Comparison of ENCODE assay signal across 2 cellular contexts in the genomic region with DNA sequence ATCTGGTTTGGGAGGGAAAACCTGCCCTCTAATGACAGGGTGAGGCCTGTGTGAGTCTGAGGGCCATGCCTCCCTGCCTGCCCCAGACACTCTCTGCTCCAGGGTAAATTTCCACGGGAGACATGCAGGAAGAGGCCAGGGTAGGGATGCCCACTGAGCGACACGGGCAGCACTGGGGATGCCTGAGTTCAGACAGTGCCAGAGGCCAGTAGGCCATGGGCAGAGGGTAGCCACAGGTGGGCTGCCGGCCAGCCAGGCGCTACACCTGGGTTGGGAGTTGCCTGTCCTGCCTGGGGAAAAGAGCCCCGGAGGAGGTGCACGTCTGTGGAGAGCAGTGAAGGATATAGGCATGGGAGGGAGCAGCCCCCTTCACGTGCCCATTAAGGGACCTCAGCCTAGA.
TF ChIP-seq lines count a peak whose summit lies in the region.

No MANE protein-coding gene starts in this region.

TF ChIP-seq in HepG2, 621 proteins besides CTCF, POLR2A, EP300 and RAD21:
- TF ChIP-seq, protein P1, sequence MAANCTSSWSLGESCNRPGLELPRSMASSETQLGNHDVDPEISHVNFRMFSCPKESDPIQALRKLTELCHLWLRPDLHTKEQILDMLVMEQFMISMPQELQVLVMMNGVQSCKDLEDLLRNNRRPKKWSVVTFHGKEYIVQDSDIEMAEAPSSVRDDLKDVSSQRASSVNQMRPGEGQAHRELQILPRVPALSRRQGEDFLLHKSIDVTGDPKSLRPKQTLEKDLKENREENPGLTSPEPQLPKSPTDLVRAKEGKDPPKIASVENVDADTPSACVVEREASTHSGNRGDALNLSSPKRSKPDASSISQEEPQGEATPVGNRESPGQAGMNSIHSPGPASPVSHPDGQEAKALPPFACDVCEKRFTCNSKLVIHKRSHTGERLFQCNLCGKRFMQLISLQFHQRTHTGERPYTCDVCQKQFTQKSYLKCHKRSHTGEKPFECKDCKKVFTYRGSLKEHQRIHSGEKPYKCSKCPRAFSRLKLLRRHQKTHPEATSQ (CRISPR knock-in tag; IDR thresholded peaks at IDR 0.05; ENCODE audit: borderline replicate concordance): no peak
- TF ChIP-seq REXO4 (CRISPR knock-in tag; IDR thresholded peaks at IDR 0.05; ENCODE audit: borderline replicate concordance): no peak
- TF ChIP-seq ASH2L (IDR thresholded peaks at IDR 0.05; ENCODE audit: insufficient read length, low read depth, low read length): no peak
- no peak for TF ChIP-seq MXD3 (CRISPR knock-in tag; IDR thresholded peaks at IDR 0.05)
- TF ChIP-seq ZNF558 (CRISPR knock-in tag; IDR thresholded peaks at IDR 0.05; ENCODE audit: borderline replicate concordance): no peak
- TF ChIP-seq, protein P2, sequence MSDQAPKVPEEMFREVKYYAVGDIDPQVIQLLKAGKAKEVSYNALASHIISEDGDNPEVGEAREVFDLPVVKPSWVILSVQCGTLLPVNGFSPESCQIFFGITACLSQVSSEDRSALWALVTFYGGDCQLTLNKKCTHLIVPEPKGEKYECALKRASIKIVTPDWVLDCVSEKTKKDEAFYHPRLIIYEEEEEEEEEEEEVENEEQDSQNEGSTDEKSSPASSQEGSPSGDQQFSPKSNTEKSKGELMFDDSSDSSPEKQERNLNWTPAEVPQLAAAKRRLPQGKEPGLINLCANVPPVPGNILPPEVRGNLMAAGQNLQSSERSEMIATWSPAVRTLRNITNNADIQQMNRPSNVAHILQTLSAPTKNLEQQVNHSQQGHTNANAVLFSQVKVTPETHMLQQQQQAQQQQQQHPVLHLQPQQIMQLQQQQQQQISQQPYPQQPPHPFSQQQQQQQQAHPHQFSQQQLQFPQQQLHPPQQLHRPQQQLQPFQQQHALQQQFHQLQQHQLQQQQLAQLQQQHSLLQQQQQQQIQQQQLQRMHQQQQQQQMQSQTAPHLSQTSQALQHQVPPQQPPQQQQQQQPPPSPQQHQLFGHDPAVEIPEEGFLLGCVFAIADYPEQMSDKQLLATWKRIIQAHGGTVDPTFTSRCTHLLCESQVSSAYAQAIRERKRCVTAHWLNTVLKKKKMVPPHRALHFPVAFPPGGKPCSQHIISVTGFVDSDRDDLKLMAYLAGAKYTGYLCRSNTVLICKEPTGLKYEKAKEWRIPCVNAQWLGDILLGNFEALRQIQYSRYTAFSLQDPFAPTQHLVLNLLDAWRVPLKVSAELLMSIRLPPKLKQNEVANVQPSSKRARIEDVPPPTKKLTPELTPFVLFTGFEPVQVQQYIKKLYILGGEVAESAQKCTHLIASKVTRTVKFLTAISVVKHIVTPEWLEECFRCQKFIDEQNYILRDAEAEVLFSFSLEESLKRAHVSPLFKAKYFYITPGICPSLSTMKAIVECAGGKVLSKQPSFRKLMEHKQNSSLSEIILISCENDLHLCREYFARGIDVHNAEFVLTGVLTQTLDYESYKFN (CRISPR knock-in tag; conservative IDR thresholded peaks at IDR 0.05): no peak
- TF ChIP-seq, protein P3, sequence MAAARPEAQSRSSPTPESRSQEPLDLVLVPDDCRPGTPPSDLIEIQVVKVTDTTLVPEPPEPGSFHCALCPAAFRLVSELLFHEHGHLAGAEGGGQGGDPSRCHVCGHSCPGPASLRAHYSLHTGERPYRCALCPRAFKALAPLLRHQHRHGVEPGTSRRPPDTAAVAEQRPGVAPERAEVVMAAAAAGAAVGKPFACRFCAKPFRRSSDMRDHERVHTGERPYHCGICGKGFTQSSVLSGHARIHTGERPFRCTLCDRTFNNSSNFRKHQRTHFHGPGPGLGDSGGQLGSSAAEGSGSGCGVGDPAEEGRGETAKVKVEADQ (CRISPR knock-in tag; IDR thresholded peaks at IDR 0.05; ENCODE audit: borderline replicate concordance): no peak
- no peak for TF ChIP-seq GZF1 (CRISPR knock-in tag; IDR thresholded peaks at IDR 0.05)
- TF ChIP-seq ZFP82 (CRISPR knock-in tag; IDR thresholded peaks at IDR 0.05; ENCODE audit: borderline replicate concordance): no peak
- TF ChIP-seq HINFP (CRISPR knock-in tag; IDR thresholded peaks at IDR 0.05; ENCODE audit: low read depth): no peak
- no peak for TF ChIP-seq PBX3 (CRISPR knock-in tag; IDR thresholded peaks at IDR 0.05; ENCODE audit: borderline replicate concordance)
- TF ChIP-seq ZNF44 (CRISPR knock-in tag; IDR thresholded peaks at IDR 0.05): no peak
- no peak for TF ChIP-seq FOXK1 (CRISPR knock-in tag; IDR thresholded peaks at IDR 0.05; ENCODE audit: borderline replicate concordance, low read depth)
- no peak for TF ChIP-seq MTF2 (CRISPR knock-in tag; IDR thresholded peaks at IDR 0.05; ENCODE audit: borderline replicate concordance)

TF ChIP-seq in HEK293T, 16 proteins besides CTCF, POLR2A, EP300 and RAD21:
- TF ChIP-seq HDGF (IDR thresholded peaks at IDR 0.05; ENCODE audit: borderline replicate concordance) (no peak), FOXK2 (IDR thresholded peaks at IDR 0.05) (no peak), NFRKB (IDR thresholded peaks at IDR 0.05) (no peak), FOXM1 (IDR thresholded peaks at IDR 0.05; ENCODE audit: borderline replicate concordance) (no peak), CTBP1 (IDR thresholded peaks at IDR 0.05; ENCODE audit: borderline replicate concordance) (no peak), FOXA1 (IDR thresholded peaks at IDR 0.05) (no peak), SUZ12 (IDR thresholded peaks at IDR 0.05) (no peak), L3MBTL2 (conservative IDR thresholded peaks at IDR 0.05) (no peak), ZNF384 (IDR thresholded peaks at IDR 0.05) (no peak), ARNT (IDR thresholded peaks at IDR 0.05) (no peak), LEF1 (IDR thresholded peaks at IDR 0.05; ENCODE audit: borderline replicate concordance) (no peak), SP1 (IDR thresholded peaks at IDR 0.05) (no peak), ELF4 (IDR thresholded peaks at IDR 0.05) (no peak)
- TF ChIP-seq, protein P4, sequence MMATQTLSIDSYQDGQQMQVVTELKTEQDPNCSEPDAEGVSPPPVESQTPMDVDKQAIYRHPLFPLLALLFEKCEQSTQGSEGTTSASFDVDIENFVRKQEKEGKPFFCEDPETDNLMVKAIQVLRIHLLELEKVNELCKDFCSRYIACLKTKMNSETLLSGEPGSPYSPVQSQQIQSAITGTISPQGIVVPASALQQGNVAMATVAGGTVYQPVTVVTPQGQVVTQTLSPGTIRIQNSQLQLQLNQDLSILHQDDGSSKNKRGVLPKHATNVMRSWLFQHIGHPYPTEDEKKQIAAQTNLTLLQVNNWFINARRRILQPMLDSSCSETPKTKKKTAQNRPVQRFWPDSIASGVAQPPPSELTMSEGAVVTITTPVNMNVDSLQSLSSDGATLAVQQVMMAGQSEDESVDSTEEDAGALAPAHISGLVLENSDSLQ (IDR thresholded peaks at IDR 0.05): no peak
